ENCODE assay signal across 9 cellular contexts in the genomic region with DNA sequence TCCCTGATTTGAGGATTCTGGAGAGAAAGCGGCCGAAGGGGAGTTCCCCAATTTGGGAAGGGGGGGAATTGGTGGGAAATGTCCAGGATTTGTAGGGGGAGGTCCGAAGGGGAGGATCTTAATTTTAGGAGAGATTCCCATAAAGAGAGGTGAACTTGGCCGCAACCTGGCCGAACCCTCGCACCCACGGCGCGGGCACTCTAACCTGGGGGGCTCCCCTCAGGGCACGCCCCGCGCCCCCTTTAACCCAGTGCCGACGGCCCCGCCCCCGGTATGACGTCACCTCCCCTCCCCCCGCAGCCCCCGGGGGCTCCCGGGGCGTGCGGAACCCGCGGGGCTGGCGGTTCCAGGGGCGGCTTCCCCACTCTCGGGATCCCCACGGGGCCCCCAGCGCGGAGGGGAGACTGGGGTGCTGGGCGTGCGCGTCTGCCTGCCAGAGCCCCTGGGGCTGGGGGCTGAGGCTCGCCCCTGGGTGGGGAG. TPM values are rescaled to one million over a fixed set of nuclear protein-coding genes. Genes with fewer than 3 reads are reported as not detected.
DNase-seq lines count a peak whose midpoint lies in the region; ATAC-seq and TF ChIP-seq lines count a peak whose summit lies in the region.
"Had no signal": no experiment of that assay in that cellular context is flagged by ENCODE, and none has a peak within 500 bp of the region (broad histone marks: within the 10 kb centered on the region; RNA-seq: fewer than 3 reads in every experiment).

No MANE protein-coding gene starts in this region.

- peak overlapping the region in 46 of 59 donors; percentile 16 to 93 (median 74) for H3K27ac ChIP-seq in dorsolateral prefrontal cortex

- DNase-seq in AG20443 (ENCODE audit: low spot score) (peak; percentile 38), HFFc6 (no peak), dorsolateral prefrontal cortex (peak in 1 of 10 donors; percentile 45), DMS79 treated with DMSO at 0.1 percent for 48 hours (lab: John Stamatoyannopoulos, UW) (no peak), SK-N-DZ (ENCODE audit: low spot score) (no peak), posterior vena cava (ENCODE audit: low spot score) (no peak)
- peak in 5 of 10 donors; percentile 9 to 65 (median 19) for DNase-seq in naive thymus-derived CD8-positive, alpha-beta T cell
- DNase-seq in stimulated activated CD4-positive, alpha-beta T cell treated with anti-CD3 and anti-CD28 coated beads, Interleukin-2, amount 100 ng/mL, for 24 hours = no peak
- DNase-seq: NCI-H1092 had no signal

- intact Hi-C loops in dorsolateral prefrontal cortex (cut with DNase I) (loop anchor here (5.0 to 10.0 kb wide), 4 partner anchors 47 to 292 kb away; no protein-coding TSS in a partner anchor), posterior vena cava (cut with DNase I) (no loop called here)

- no peak overlapping the region for H3K27ac Mint-ChIP-seq in HFFc6
- peak overlapping the region in 5 of 10 donors; percentile 56 to 94 (median 62) for H3K27ac Mint-ChIP-seq in naive thymus-derived CD8-positive, alpha-beta T cell

- H3K36me3 Mint-ChIP-seq in HFFc6 (ENCODE audit: low read depth) = no peaks in the 10 kb centered on the region
- peaks cover 0 to 5% (median 0%) of the 10 kb centered on the region in 3 donors for H3K36me3 Mint-ChIP-seq in naive thymus-derived CD8-positive, alpha-beta T cell

- no peaks in the 10 kb centered on the region for H3K9me3 Mint-ChIP-seq in HFFc6
- peaks cover 0 to 2% (median 0%) of the 10 kb centered on the region in 9 donors for H3K9me3 Mint-ChIP-seq in naive thymus-derived CD8-positive, alpha-beta T cell

- H3K27me3 ChIP-seq in dorsolateral prefrontal cortex = peaks cover 0 to 2% (median 0%) of the 10 kb centered on the region in 45 donors

- peaks cover 29% of the 10 kb centered on the region for H3K4me1 Mint-ChIP-seq in HFFc6 (ENCODE audit: low read depth)
- peaks cover 20 to 33% (median 30%) of the 10 kb centered on the region in 4 donors for H3K4me1 Mint-ChIP-seq in naive thymus-derived CD8-positive, alpha-beta T cell

- peak overlapping the region; percentile 66 for H3K4me3 Mint-ChIP-seq in HFFc6
- peak overlapping the region; percentile 68 to 94 (median 81) for H3K4me3 Mint-ChIP-seq in naive thymus-derived CD8-positive, alpha-beta T cell

- TF ChIP-seq CTCF in HFFc6 (IDR thresholded peaks at IDR 0.05) (no peak), dorsolateral prefrontal cortex (IDR thresholded peaks at IDR 0.05 in 54 of 56, conservative IDR thresholded peaks at IDR 0.05 in 2 of 56; ENCODE audit: low read depth in 1 of 56, partially characterized antibody in 56 of 56) (no peak)

- ATAC-seq in naive thymus-derived CD8-positive, alpha-beta T cell = no peak

- peak overlapping the region; percentile 57 to 89 (median 77) for H3K4me3 ChIP-seq in dorsolateral prefrontal cortex

- H3K27me3 Mint-ChIP-seq in HFFc6 (ENCODE audit: insufficient read depth) = peaks cover 30% of the 10 kb centered on the region
- peaks cover 34 to 51% (median 46%) of the 10 kb centered on the region in 5 donors for H3K27me3 Mint-ChIP-seq in naive thymus-derived CD8-positive, alpha-beta T cell

- POLR2A ChIA-PET in naive thymus-derived CD8-positive, alpha-beta T cell (lab: Charles Lee) = no interaction called here

RNA-seq across cellular contexts. Expression of a gene that starts 1.1 kb away (rescaled TPM):
- total RNA-seq in HFFc6 (2021; fragmentation: NEBNext Ultra II Directional; extraction: Animal tissue kit (Norgen Biotek cat#: 25700)) = 100 to 1,000 TPM in 2 of 6 experiments, 10 to 100 TPM in 4; 78.4 to 102 (median 96.8) TPM
- total RNA-seq in dorsolateral prefrontal cortex (100 to 1,000 TPM; 163 to 282 (median 231) TPM), posterior vena cava (100 to 1,000 TPM; 150 to 263 TPM)
- 10 to 100 TPM in 1 of 2 experiments, 1 to 10 TPM in 1; 8.9 to 11.6 TPM for total RNA-seq in naive thymus-derived CD8-positive, alpha-beta T cell
- 1 to 10 TPM in 1 of 3 donors, under 1 TPM in 2; 0.10 to 1.5 (median 0.88) TPM for polyA plus RNA-seq in naive thymus-derived CD8-positive, alpha-beta T cell
- polyA plus RNA-seq in SK-N-DZ (2014; cell fraction: cytosol; rRNA removed) = 50.3 and 56.6 TPM in 2 replicates
- polyA plus RNA-seq in SK-N-DZ (2014; cell fraction: nucleus; rRNA removed) = 70.3 and 104 TPM in 2 replicates

Comparison
In these comparisons a context has a peak if more than half of its experiments do, and no peak if none do; other contexts are left out.
1. RNA of a gene that starts 1.1 kb away (total RNA-seq): 150 to 263 TPM in posterior vena cava, 163 to 282 TPM in dorsolateral prefrontal cortex and 78.4 to 102 TPM in HFFc6; 8.9 to 11.6 TPM in naive thymus-derived CD8-positive, alpha-beta T cell; every median in the first group is over 4 times any median in the second.
2. intact Hi-C loops: an anchor here in dorsolateral prefrontal cortex (5.0 to 10.0 kb wide); none called in posterior vena cava.